In the genomic region with DNA sequence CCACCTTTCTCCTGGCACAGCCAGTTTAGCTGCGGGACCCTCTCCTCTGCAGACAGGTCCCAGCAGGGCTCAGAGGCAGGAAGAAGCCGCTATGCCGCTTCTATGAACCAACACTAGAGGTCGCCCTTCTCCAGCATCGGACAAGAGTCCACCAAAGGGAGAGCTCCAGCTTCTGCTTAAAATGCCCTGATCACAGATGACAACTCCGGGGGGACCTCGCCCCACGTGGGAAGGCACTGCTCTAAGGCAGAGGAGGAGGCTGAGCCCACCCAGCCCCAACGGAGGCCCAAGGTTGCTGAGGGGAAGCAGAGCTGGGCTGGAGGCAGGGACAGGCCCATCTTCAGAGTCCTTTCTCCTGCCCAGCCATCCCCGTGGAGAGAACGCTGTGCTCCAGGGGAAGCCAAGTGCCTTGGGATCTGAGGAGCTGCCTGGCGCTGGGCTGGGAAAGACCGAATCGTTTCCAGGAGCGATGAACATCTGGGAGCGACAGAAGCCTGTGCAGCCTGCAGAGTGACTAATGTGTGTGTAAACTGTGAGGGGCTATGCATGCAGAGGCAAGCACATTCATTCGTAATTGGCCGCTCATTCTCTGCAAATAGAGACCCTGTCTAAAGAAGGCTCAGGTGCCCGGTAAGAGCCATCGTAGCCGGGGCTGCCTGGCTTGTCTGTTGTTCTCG, we compare ENCODE assay signal across 1 cellular context.
TF ChIP-seq lines count a peak whose summit lies in the region.

No MANE protein-coding gene starts in this region.

TF ChIP-seq in HepG2, 621 proteins besides CTCF, POLR2A, EP300 and RAD21 (continued from another document and continues in another):
- TF ChIP-seq ATF5 (CRISPR knock-in tag; IDR thresholded peaks at IDR 0.05; ENCODE audit: low read depth) (no peak), PRMT3 (CRISPR knock-in tag; IDR thresholded peaks at IDR 0.05; ENCODE audit: borderline replicate concordance, low read depth) (no peak), SP2 (CRISPR knock-in tag; IDR thresholded peaks at IDR 0.05) (no peak), SSRP1 (CRISPR knock-in tag; IDR thresholded peaks at IDR 0.05) (no peak), MBNL3 (CRISPR knock-in tag; conservative IDR thresholded peaks at IDR 0.05) (no peak), AGO2 (optimal IDR thresholded peaks at IDR 0.05; ENCODE audit: low read depth, low read length) (peak; percentile 87), SCMH1 (CRISPR knock-in tag; IDR thresholded peaks at IDR 0.05; ENCODE audit: borderline replicate concordance) (no peak), ZNF556 (CRISPR knock-in tag; IDR thresholded peaks at IDR 0.05; ENCODE audit: borderline replicate concordance) (peak; percentile 50; the same call in 1 of the 2 replicates), HOXA9 (CRISPR knock-in tag; IDR thresholded peaks at IDR 0.05; ENCODE audit: borderline replicate concordance) (no peak), UBTF (CRISPR knock-in tag; IDR thresholded peaks at IDR 0.05) (no peak), TBP (CRISPR knock-in tag; IDR thresholded peaks at IDR 0.05) (no peak), ZSCAN30 (CRISPR knock-in tag; IDR thresholded peaks at IDR 0.05) (no peak), ZBTB2 (CRISPR knock-in tag; IDR thresholded peaks at IDR 0.05; ENCODE audit: low read depth) (no peak), ZNF121 (CRISPR knock-in tag; IDR thresholded peaks at IDR 0.05) (no peak), RFX5 (IDR thresholded peaks at IDR 0.05; ENCODE audit: low read depth, low read length) (peak; percentile 68), ZNF768 (CRISPR knock-in tag; IDR thresholded peaks at IDR 0.05) (no peak), ZFX (CRISPR knock-in tag; IDR thresholded peaks at IDR 0.05; ENCODE audit: low read depth) (peak; percentile 48; the same call in 1 of the 2 replicates), TEAD3 (CRISPR knock-in tag; optimal IDR thresholded peaks at IDR 0.05; ENCODE audit: borderline replicate concordance) (no peak), MIXL1 (CRISPR knock-in tag; IDR thresholded peaks at IDR 0.05) (0 out of 2 replicates have a peak, but pooled peaks have one; percentile 11), GLI4 (CRISPR knock-in tag; IDR thresholded peaks at IDR 0.05; ENCODE audit: borderline replicate concordance) (no peak), RBM39 (IDR thresholded peaks at IDR 0.05; ENCODE audit: low read depth, low read length, poor library complexity, severe bottlenecking) (no peak), ZSCAN5A (CRISPR knock-in tag; IDR thresholded peaks at IDR 0.05; ENCODE audit: borderline replicate concordance) (no peak)
- TF ChIP-seq, protein P1, sequence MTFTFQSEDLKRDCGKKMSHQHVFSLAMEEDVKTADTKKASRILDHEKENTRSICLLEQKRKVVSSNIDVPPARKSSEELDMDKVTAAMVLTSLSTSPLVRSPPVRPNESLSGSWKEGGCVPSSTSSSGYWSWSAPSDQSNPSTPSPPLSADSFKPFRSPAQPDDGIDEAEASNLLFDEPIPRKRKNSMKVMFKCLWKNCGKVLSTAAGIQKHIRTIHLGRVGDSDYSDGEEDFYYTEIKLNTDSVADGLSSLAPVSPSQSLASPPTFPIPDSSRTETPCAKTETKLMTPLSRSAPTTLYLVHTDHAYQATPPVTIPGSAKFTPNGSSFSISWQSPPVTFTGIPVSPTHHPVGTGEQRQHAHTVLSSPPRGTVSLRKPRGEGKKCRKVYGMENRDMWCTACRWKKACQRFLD (CRISPR knock-in tag; IDR thresholded peaks at IDR 0.05; ENCODE audit: borderline replicate concordance) = peak; percentile 80; the same call in 1 of the 2 replicates
- TF ChIP-seq, protein P2, sequence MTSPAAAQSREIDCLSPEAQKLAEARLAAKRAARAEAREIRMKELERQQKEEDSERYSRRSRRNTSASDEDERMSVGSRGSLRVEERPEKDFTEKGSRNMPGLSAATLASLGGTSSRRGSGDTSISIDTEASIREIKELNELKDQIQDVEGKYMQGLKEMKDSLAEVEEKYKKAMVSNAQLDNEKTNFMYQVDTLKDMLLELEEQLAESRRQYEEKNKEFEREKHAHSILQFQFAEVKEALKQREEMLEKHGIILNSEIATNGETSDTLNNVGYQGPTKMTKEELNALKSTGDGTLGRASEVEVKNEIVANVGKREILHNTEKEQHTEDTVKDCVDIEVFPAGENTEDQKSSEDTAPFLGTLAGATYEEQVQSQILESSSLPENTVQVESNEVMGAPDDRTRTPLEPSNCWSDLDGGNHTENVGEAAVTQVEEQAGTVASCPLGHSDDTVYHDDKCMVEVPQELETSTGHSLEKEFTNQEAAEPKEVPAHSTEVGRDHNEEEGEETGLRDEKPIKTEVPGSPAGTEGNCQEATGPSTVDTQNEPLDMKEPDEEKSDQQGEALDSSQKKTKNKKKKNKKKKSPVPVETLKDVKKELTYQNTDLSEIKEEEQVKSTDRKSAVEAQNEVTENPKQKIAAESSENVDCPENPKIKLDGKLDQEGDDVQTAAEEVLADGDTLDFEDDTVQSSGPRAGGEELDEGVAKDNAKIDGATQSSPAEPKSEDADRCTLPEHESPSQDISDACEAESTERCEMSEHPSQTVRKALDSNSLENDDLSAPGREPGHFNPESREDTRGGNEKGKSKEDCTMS (CRISPR knock-in tag; conservative IDR thresholded peaks at IDR 0.05) = no peak
- TF ChIP-seq, protein P3, sequence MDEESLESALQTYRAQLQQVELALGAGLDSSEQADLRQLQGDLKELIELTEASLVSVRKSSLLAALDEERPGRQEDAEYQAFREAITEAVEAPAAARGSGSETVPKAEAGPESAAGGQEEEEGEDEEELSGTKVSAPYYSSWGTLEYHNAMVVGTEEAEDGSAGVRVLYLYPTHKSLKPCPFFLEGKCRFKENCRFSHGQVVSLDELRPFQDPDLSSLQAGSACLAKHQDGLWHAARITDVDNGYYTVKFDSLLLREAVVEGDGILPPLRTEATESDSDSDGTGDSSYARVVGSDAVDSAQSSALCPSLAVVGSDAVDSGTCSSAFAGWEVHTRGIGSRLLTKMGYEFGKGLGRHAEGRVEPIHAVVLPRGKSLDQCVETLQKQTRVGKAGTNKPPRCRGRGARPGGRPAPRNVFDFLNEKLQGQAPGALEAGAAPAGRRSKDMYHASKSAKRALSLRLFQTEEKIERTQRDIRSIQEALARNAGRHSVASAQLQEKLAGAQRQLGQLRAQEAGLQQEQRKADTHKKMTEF (CRISPR knock-in tag; IDR thresholded peaks at IDR 0.05) = no peak
- TF ChIP-seq, protein P4, sequence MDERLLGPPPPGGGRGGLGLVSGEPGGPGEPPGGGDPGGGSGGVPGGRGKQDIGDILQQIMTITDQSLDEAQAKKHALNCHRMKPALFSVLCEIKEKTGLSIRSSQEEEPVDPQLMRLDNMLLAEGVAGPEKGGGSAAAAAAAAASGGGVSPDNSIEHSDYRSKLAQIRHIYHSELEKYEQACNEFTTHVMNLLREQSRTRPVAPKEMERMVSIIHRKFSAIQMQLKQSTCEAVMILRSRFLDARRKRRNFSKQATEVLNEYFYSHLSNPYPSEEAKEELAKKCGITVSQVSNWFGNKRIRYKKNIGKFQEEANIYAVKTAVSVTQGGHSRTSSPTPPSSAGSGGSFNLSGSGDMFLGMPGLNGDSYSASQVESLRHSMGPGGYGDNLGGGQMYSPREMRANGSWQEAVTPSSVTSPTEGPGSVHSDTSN (CRISPR knock-in tag; IDR thresholded peaks at IDR 0.05) = no peak
- TF ChIP-seq, protein P5, sequence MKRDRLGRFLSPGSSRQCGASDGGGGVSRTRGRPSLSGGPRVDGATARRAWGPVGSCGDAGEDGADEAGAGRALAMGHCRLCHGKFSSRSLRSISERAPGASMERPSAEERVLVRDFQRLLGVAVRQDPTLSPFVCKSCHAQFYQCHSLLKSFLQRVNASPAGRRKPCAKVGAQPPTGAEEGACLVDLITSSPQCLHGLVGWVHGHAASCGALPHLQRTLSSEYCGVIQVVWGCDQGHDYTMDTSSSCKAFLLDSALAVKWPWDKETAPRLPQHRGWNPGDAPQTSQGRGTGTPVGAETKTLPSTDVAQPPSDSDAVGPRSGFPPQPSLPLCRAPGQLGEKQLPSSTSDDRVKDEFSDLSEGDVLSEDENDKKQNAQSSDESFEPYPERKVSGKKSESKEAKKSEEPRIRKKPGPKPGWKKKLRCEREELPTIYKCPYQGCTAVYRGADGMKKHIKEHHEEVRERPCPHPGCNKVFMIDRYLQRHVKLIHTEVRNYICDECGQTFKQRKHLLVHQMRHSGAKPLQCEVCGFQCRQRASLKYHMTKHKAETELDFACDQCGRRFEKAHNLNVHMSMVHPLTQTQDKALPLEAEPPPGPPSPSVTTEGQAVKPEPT (CRISPR knock-in tag; IDR thresholded peaks at IDR 0.05; ENCODE audit: low read depth) = no peak
- TF ChIP-seq, protein P6, sequence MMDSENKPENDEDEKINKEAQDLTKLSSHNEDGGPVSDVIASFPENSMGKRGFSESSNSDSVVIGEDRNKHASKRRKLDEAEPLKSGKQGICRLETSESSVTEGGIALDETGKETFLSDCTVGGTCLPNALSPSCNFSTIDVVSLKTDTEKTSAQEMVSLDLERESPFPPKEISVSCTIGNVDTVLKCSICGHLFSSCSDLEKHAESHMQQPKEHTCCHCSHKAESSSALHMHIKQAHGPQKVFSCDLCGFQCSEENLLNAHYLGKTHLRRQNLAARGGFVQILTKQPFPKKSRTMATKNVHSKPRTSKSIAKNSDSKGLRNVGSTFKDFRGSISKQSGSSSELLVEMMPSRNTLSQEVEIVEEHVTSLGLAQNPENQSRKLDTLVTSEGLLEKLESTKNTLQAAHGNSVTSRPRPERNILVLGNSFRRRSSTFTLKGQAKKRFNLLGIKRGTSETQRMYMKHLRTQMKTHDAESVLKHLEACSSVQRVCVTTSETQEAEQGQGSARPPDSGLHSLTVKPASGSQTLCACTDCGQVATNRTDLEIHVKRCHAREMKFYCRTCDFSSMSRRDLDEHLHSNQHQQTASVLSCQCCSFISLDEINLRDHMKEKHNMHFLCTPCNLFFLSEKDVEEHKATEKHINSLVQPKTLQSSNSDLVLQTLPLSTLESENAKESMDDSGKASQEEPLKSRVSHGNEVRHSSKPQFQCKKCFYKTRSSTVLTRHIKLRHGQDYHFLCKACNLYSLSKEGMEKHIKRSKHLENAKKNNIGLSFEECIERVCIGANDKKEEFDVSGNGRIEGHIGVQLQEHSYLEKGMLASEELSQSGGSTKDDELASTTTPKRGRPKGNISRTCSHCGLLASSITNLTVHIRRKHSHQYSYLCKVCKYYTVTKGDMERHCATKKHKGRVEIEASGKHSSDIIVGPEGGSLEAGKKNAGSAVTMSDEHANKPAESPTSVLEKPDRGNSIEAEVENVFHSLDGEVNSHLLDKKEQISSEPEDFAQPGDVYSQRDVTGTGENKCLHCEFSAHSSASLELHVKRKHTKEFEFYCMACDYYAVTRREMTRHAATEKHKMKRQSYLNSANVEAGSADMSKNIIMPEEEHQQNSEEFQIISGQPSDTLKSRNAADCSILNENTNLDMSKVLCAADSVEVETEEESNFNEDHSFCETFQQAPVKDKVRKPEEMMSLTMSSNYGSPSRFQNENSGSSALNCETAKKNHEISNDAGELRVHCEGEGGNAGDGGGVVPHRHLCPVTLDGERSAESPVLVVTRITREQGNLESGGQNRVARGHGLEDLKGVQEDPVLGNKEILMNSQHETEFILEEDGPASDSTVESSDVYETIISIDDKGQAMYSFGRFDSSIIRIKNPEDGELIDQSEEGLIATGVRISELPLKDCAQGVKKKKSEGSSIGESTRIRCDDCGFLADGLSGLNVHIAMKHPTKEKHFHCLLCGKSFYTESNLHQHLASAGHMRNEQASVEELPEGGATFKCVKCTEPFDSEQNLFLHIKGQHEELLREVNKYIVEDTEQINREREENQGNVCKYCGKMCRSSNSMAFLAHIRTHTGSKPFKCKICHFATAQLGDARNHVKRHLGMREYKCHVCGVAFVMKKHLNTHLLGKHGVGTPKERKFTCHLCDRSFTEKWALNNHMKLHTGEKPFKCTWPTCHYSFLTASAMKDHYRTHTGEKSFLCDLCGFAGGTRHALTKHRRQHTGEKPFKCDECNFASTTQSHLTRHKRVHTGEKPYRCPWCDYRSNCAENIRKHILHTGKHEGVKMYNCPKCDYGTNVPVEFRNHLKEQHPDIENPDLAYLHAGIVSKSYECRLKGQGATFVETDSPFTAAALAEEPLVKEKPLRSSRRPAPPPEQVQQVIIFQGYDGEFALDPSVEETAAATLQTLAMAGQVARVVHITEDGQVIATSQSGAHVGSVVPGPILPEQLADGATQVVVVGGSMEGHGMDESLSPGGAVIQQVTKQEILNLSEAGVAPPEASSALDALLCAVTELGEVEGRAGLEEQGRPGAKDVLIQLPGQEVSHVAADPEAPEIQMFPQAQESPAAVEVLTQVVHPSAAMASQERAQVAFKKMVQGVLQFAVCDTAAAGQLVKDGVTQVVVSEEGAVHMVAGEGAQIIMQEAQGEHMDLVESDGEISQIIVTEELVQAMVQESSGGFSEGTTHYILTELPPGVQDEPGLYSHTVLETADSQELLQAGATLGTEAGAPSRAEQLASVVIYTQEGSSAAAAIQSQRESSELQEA (CRISPR knock-in tag; IDR thresholded peaks at IDR 0.05; ENCODE audit: not compliant biosample characterization) = no peak
